Comparison of ENCODE assay signal across 8 cellular contexts in the genomic region with DNA sequence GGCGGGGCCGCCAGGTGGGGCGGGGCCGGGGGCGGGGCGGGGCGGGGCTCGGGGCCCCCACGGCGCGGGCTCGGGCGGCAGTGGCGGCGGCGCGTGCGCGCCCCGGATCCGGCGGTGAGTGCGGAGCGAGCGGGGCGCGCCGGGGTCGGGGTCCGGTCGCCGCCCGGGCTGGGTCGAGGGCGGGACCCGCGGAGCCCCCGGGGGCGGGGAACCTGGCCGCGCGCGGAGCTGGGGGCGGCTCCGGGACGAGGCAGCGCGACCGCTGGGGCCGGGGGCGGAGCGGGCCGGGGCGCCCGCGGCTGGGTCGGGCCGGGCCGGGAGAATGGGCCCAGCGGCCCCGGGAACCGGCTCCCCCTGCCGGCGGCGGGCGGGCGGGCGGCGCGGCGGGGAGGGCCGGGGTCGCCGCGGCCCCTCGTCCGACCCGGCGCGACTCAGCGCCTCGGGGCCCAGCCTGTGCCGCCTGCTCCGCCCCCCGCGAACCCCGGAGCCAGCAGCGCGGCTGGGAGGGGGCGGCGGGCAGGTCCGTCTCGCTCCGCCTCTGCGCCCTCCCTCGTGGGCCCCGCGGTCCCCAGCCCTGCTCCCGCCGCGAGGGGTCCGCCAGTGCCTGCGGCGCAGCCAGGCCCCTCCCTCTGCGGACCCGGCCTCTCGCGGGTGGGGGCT. TPM values are rescaled to one million over a fixed set of nuclear protein-coding genes. Genes with fewer than 3 reads are reported as not detected.
A peak's percentile ranks its signal among the peaks of the same experiment; 100 is the strongest.
DNase-seq lines count a peak whose midpoint lies in the region; ATAC-seq, FAIRE-seq and TF ChIP-seq lines count a peak whose summit lies in the region.

No MANE protein-coding gene starts in this region.

- no peak for ATAC-seq in left lobe of liver

- FAIRE-seq in GM19239 (lab: Jason Lieb, UNC), result no peak

- TF ChIP-seq CTCF in BJ (IDR thresholded peaks at IDR 0.05; ENCODE audit: insufficient read depth, low read depth, low read length), result no peak

- CTCF ChIA-PET in BJ (lab: Yijun Ruan, JAX) (interaction anchor here (0.6 to 1.6 kb wide), 2 partner anchors 10 to 104 kb away, joined by 3 to 5 read pairs; no protein-coding TSS in a partner anchor), HEK293T (lab: Yijun Ruan, JAX) (interaction anchor here (1.0 kb wide), 1 partner anchor 22 kb away, joined by 3 read pairs; no protein-coding TSS in a partner anchor)

- H3K27me3 ChIP-seq in BJ (ENCODE audit: control insufficient read depth, insufficient read depth, low read length), result no peaks in the 10 kb centered on the region

- POLR2A ChIA-PET in BJ (lab: Charles Lee), result no interaction called here
- POLR2A ChIA-PET in HEK293T (lab: Yijun Ruan, JAX), result no interaction called here

- H3K4me3 ChIP-seq in BJ (ENCODE audit: low read depth, low read length), result peak overlapping the region; percentile 44
- peak overlapping the region; percentile 41 for H3K4me3 ChIP-seq in mesodermal cell (ENCODE audit: extremely low read depth, insufficient read depth, low read length, poor library complexity, severe bottlenecking)

- peaks cover 22% of the 10 kb centered on the region for H3K4me1 ChIP-seq in mesodermal cell (ENCODE audit: control insufficient read depth, insufficient read depth, low read length, poor library complexity, severe bottlenecking)

- WGBS in mesodermal cell (ENCODE audit: insufficient coverage in 2 of 2), 2 experiments, result 0% methylated on average over 62 to 89 of the region's 108 CpGs

- H3K27ac ChIP-seq in mesodermal cell (ENCODE audit: low read depth, low read length, severe bottlenecking), result peak overlapping the region; percentile 79

- no peaks in the 10 kb centered on the region for H3K36me3 ChIP-seq in BJ (ENCODE audit: control insufficient read depth, insufficient read depth, low read length)
- H3K36me3 ChIP-seq in mesodermal cell (ENCODE audit: control insufficient read depth, insufficient read depth, low read length), result peaks cover 13% of the 10 kb centered on the region

- DNase-seq in BJ (ENCODE audit: low read depth), result no peak
- DNase-seq in HEK293T (ENCODE audit: extremely low spot score), result peak; percentile 61
- peak; percentile 37 for DNase-seq in astrocyte of the hippocampus (ENCODE audit: low read depth, low spot score)
- no peak for DNase-seq in T1000 (lab: John Stamatoyannopoulos, UW)
- DNase-seq in glomerular visceral epithelial cell (ENCODE audit: extremely low spot score), result no peak
- no peak for DNase-seq in GM19239 (ENCODE audit: insufficient read length, low spot score)
- no peak for DNase-seq in left lobe of liver (ENCODE audit: low spot score)

- H3K9me3 ChIP-seq in mesodermal cell (ENCODE audit: control insufficient read depth, low read length), result no peaks in the 10 kb centered on the region

TF ChIP-seq in HEK293T, 16 proteins besides CTCF, POLR2A, EP300 and RAD21:
- TF ChIP-seq FOXK2 (IDR thresholded peaks at IDR 0.05) (no peak), HDGF (IDR thresholded peaks at IDR 0.05; ENCODE audit: borderline replicate concordance) (no peak), SUZ12 (IDR thresholded peaks at IDR 0.05) (no peak), ZNF384 (IDR thresholded peaks at IDR 0.05) (no peak)
TF ChIP-seq in HEK293T: peak in this region for 0.

RNA-seq across cellular contexts. Expression of a gene that starts 3.1 kb away (rescaled TPM):
- polyA plus RNA-seq in BJ (2011; rRNA removed), result 13.8 and 26.9 TPM in 2 replicates
- 1.5 and 1.9 TPM in 2 replicates for polyA minus RNA-seq in BJ (2011; rRNA and poly(A)+ RNA removed)
- 188 TPM for polyA plus RNA-seq in mesodermal cell (2013, experiment 1 of 2)
- 118 TPM for polyA plus RNA-seq in mesodermal cell (2013, experiment 2 of 2)
- total RNA-seq in left lobe of liver, result 42.3 TPM

RNA-seq across cellular contexts. Expression of a gene that starts 21.4 kb away (rescaled TPM):
- polyA plus RNA-seq in BJ (2011; rRNA removed), result 48.3 and 68.3 TPM in 2 replicates
- polyA minus RNA-seq in BJ (2011; rRNA and poly(A)+ RNA removed), result 23.9 and 34.1 TPM in 2 replicates
- polyA plus RNA-seq in mesodermal cell (2013, experiment 1 of 2), result 30.0 TPM
- polyA plus RNA-seq in mesodermal cell (2013, experiment 2 of 2), result 23.8 TPM
- total RNA-seq in left lobe of liver, result 213 TPM

RNA-seq across cellular contexts. Expression of a gene that starts 46.5 kb away (rescaled TPM):
- polyA plus RNA-seq in BJ (2011; rRNA removed), result 0.17 and 0.42 TPM in 2 replicates
- 0.10 and 0.14 TPM in 2 replicates for polyA minus RNA-seq in BJ (2011; rRNA and poly(A)+ RNA removed)
- 89.9 TPM for polyA plus RNA-seq in mesodermal cell (2013, experiment 1 of 2)
- 67.3 TPM for polyA plus RNA-seq in mesodermal cell (2013, experiment 2 of 2)
- 3.0 TPM for total RNA-seq in left lobe of liver

Comparison
In these comparisons a context has a peak if more than half of its experiments do, and no peak if none do; other contexts are left out.
1. DNase-seq: peak in HEK293T (single experiment) and astrocyte of the hippocampus (single experiment); none in BJ (single experiment), T1000 (single experiment), glomerular visceral epithelial cell (single experiment), GM19239 (single experiment) and left lobe of liver (single experiment).